7 cellular contexts compared by ENCODE assay signal in the genomic region with DNA sequence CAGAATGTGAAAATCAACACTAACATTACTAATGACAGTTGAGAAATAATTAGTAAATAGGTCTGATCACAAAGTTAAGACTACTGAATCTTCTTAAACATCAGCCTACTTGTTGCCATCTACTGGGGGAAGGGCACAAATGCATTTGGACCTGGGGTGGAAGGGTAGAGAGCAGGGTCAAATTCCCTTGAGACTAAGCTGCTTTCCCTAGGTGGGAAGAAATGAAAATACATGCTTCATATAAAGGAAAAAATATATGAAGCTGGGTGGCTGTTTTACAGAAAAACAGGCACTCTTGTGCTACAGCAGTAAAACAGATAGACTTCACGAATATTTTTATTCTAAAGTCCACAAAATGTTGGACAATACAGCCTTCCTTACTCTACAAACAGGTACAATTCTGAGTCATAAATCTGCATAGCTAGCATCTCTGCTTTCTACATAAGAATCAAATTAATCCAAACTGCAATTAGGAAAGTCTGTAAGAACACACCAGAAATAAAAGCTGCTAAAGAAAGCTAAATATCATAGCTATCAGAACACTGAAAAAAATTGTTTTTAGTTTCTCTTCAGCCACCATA. TPM values are rescaled to one million over a fixed set of nuclear protein-coding genes. Genes with fewer than 3 reads are reported as not detected.
DNase-seq lines count a peak whose midpoint lies in the region; ATAC-seq and TF ChIP-seq lines count a peak whose summit lies in the region.

No MANE protein-coding gene starts in this region.

- intact Hi-C loops in activated T-helper 2 cell treated with anti-CD3 and anti-CD28 coated beads, Interferon-gamma antibody, Interleukin-2, Interleukin-4, amounts not matched to agents 10 μg/mL and 5 μg/mL and 100 μg/mL, durations not matched to agents 14 hours and 24 hours and 36 hours (cut with micrococcal nuclease), result loop anchor here (2.0 to 5.0 kb wide), 2 partner anchors 110 to 129 kb away; no protein-coding TSS in a partner anchor

- CTCF ChIA-PET in GM10248 (lab: Yijun Ruan, JAX), result interaction anchor here (0.5 to 4.0 kb wide), 19 partner anchors 10 to 130 kb away, joined by 3 to 29 read pairs (median 3); partner anchors contain the start of genes FBXO36 and TRIP12

- peak; percentile 58 for TF ChIP-seq CTCF in GM10248 (IDR thresholded peaks at IDR 0.05; ENCODE audit: control extremely low read depth, extremely low read depth, low read depth, missing control alignments)

- H3K27ac Mint-ChIP-seq in IgD-negative memory B cell (peak overlapping the region; percentile 20 to 59 (median 38)), memory B cell (peak overlapping the region; percentile 78)
- peak overlapping the region; percentile 62 for H3K27ac Mint-ChIP-seq in activated T-helper 2 cell treated with anti-CD3 and anti-CD28 coated beads, Interferon-gamma antibody, Interleukin-2, Interleukin-4, amounts not matched to agents 10 μg/mL and 5 μg/mL and 100 μg/mL, durations not matched to agents 14 hours and 24 hours and 36 hours

- H3K27me3 Mint-ChIP-seq in IgD-negative memory B cell (no peaks in the 10 kb centered on the region), memory B cell (no peaks in the 10 kb centered on the region)
- no peaks in the 10 kb centered on the region for H3K27me3 Mint-ChIP-seq in activated T-helper 2 cell treated with anti-CD3 and anti-CD28 coated beads, Interferon-gamma antibody, Interleukin-2, Interleukin-4, amounts not matched to agents 10 μg/mL and 5 μg/mL and 100 μg/mL, durations not matched to agents 14 hours and 24 hours and 36 hours (ENCODE audit: low read depth)

- ATAC-seq in GM19455 (IDR thresholded peaks at IDR 0.05; ENCODE audit: unreplicated experiment), result peak; percentile 72
- peak; percentile 85 for ATAC-seq in memory B cell (ENCODE audit: low read depth)

- H3K9me3 Mint-ChIP-seq in IgD-negative memory B cell (no peaks in the 10 kb centered on the region), memory B cell (no peaks in the 10 kb centered on the region)
- no peaks in the 10 kb centered on the region for H3K9me3 Mint-ChIP-seq in activated T-helper 2 cell treated with anti-CD3 and anti-CD28 coated beads, Interferon-gamma antibody, Interleukin-2, Interleukin-4, amounts not matched to agents 10 μg/mL and 5 μg/mL and 100 μg/mL, durations not matched to agents 14 hours and 24 hours and 36 hours

- DNase-seq in GM10248 (ENCODE audit: extremely low spot score) (peak; percentile 45), memory B cell (ENCODE audit: low spot score in 2 of 2) (peak in 1 of 2 donors; percentile 14), NCI-H2029 (lab: John Stamatoyannopoulos, UW) (no peak), activated gamma-delta T cell (lab: John Stamatoyannopoulos, UW) (no peak)
- DNase-seq in activated T-helper 2 cell treated with anti-CD3 and anti-CD28 coated beads, Interferon-gamma antibody, Interleukin-2, Interleukin-4, amounts not matched to agents 10 μg/mL and 5 μg/mL and 100 μg/mL, durations not matched to agents 14 hours and 24 hours and 36 hours (ENCODE audit: low spot score), result no peak

- POLR2A ChIA-PET in GM10248 (lab: Yijun Ruan, JAX), result interaction anchor here (1.2 to 1.3 kb wide), 2 partner anchors 10 kb away, joined by 3 to 4 read pairs; partner anchors contain the start of gene TRIP12

- peaks cover 41 to 52% (median 45%) of the 10 kb centered on the region in 3 donors for H3K4me1 Mint-ChIP-seq in IgD-negative memory B cell
- peaks cover 37% of the 10 kb centered on the region for H3K4me1 Mint-ChIP-seq in activated T-helper 2 cell treated with anti-CD3 and anti-CD28 coated beads, Interferon-gamma antibody, Interleukin-2, Interleukin-4, amounts not matched to agents 10 μg/mL and 5 μg/mL and 100 μg/mL, durations not matched to agents 14 hours and 24 hours and 36 hours (ENCODE audit: low read depth)
- H3K4me1 Mint-ChIP-seq in memory B cell, result peaks cover 29% of the 10 kb centered on the region

- H3K36me3 Mint-ChIP-seq in IgD-negative memory B cell (no peaks in the 10 kb centered on the region), memory B cell (peaks cover 3% of the 10 kb centered on the region)
- peaks cover 21% of the 10 kb centered on the region for H3K36me3 Mint-ChIP-seq in activated T-helper 2 cell treated with anti-CD3 and anti-CD28 coated beads, Interferon-gamma antibody, Interleukin-2, Interleukin-4, amounts not matched to agents 10 μg/mL and 5 μg/mL and 100 μg/mL, durations not matched to agents 14 hours and 24 hours and 36 hours (ENCODE audit: low read depth)

- H3K4me3 Mint-ChIP-seq in IgD-negative memory B cell (no peak overlapping the region), memory B cell (no peak overlapping the region)
- H3K4me3 Mint-ChIP-seq in activated T-helper 2 cell treated with anti-CD3 and anti-CD28 coated beads, Interferon-gamma antibody, Interleukin-2, Interleukin-4, amounts not matched to agents 10 μg/mL and 5 μg/mL and 100 μg/mL, durations not matched to agents 14 hours and 24 hours and 36 hours (ENCODE audit: low read depth), result no peak overlapping the region

RNA-seq across cellular contexts. Expression of gene TRIP12, which starts 10.9 kb away (rescaled TPM):
- 51.5 TPM for polyA plus RNA-seq in IgD-negative memory B cell
- 256 and 269 TPM in 2 replicates for total RNA-seq in activated T-helper 2 cell treated with anti-CD3 and anti-CD28 coated beads, Interferon-gamma antibody, Interleukin-2, Interleukin-4, amounts not matched to agents 10 μg/mL and 5 μg/mL and 100 μg/mL, durations not matched to agents 14 hours and 24 hours and 36 hours

RNA-seq across cellular contexts. Expression of gene FBXO36, which starts 11.4 kb away (rescaled TPM):
- 0.63 TPM for polyA plus RNA-seq in IgD-negative memory B cell
- 0.66 and 1.0 TPM in 2 replicates for total RNA-seq in activated T-helper 2 cell treated with anti-CD3 and anti-CD28 coated beads, Interferon-gamma antibody, Interleukin-2, Interleukin-4, amounts not matched to agents 10 μg/mL and 5 μg/mL and 100 μg/mL, durations not matched to agents 14 hours and 24 hours and 36 hours
